In genomic region chr4:109007976-109008375, GRCh38 we compare ENCODE assay signal across 1 cellular context.
TF ChIP-seq lines count a peak whose summit lies in the region.

No MANE protein-coding gene starts in this region.

TF ChIP-seq in GM23338, 12 proteins besides CTCF, POLR2A, EP300 and RAD21:
- TF ChIP-seq, protein P1, sequence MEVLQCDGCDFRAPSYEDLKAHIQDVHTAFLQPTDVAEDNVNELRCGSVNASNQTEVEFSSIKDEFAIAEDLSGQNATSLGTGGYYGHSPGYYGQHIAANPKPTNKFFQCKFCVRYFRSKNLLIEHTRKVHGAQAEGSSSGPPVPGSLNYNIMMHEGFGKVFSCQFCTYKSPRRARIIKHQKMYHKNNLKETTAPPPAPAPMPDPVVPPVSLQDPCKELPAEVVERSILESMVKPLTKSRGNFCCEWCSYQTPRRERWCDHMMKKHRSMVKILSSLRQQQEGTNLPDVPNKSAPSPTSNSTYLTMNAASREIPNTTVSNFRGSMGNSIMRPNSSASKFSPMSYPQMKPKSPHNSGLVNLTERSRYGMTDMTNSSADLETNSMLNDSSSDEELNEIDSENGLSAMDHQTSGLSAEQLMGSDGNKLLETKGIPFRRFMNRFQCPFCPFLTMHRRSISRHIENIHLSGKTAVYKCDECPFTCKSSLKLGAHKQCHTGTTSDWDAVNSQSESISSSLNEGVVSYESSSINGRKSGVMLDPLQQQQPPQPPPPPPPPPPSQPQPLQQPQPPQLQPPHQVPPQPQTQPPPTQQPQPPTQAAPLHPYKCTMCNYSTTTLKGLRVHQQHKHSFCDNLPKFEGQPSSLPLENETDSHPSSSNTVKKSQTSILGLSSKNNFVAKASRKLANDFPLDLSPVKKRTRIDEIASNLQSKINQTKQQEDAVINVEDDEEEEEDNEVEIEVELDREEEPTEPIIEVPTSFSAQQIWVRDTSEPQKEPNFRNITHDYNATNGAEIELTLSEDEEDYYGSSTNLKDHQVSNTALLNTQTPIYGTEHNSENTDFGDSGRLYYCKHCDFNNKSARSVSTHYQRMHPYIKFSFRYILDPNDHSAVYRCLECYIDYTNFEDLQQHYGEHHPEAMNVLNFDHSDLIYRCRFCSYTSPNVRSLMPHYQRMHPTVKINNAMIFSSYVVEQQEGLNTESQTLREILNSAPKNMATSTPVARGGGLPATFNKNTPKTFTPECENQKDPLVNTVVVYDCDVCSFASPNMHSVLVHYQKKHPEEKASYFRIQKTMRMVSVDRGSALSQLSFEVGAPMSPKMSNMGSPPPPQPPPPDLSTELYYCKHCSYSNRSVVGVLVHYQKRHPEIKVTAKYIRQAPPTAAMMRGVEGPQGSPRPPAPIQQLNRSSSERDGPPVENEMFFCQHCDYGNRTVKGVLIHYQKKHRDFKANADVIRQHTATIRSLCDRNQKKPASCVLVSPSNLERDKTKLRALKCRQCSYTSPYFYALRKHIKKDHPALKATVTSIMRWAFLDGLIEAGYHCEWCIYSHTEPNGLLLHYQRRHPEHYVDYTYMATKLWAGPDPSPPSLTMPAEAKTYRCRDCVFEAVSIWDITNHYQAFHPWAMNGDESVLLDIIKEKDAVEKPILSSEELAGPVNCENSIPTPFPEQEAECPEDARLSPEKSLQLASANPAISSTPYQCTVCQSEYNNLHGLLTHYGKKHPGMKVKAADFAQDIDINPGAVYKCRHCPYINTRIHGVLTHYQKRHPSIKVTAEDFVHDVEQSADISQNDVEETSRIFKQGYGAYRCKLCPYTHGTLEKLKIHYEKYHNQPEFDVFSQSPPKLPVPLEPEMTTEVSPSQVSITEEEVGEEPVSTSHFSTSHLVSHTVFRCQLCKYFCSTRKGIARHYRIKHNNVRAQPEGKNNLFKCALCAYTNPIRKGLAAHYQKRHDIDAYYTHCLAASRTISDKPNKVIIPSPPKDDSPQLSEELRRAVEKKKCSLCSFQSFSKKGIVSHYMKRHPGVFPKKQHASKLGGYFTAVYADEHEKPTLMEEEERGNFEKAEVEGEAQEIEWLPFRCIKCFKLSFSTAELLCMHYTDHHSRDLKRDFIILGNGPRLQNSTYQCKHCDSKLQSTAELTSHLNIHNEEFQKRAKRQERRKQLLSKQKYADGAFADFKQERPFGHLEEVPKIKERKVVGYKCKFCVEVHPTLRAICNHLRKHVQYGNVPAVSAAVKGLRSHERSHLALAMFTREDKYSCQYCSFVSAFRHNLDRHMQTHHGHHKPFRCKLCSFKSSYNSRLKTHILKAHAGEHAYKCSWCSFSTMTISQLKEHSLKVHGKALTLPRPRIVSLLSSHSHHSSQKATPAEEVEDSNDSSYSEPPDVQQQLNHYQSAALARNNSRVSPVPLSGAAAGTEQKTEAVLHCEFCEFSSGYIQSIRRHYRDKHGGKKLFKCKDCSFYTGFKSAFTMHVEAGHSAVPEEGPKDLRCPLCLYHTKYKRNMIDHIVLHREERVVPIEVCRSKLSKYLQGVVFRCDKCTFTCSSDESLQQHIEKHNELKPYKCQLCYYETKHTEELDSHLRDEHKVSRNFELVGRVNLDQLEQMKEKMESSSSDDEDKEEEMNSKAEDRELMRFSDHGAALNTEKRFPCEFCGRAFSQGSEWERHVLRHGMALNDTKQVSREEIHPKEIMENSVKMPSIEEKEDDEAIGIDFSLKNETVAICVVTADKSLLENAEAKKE (CRISPR knock-in tag; IDR thresholded peaks at IDR 0.05), result peak; percentile 97
- no peak for TF ChIP-seq EZH2phosphoT487 (IDR thresholded peaks at IDR 0.05; ENCODE audit: unreplicated experiment)
- TF ChIP-seq NANOG (IDR thresholded peaks at IDR 0.05; ENCODE audit: borderline replicate concordance), result 0 out of 2 replicates have a peak, but pooled peaks have one; percentile 14
- TF ChIP-seq ZNF114 (CRISPR knock-in tag; IDR thresholded peaks at IDR 0.05), result no peak
